Comparison of ENCODE assay signal across 15 cellular contexts in genomic region chr16:85370543-85370880, GRCh38.
DNase-seq lines count a peak whose midpoint lies in the region; ATAC-seq and TF ChIP-seq lines count a peak whose summit lies in the region.
"Had no signal": no experiment of that assay in that cellular context is flagged by ENCODE, and none has a peak within 500 bp of the region (broad histone marks: within the 10 kb centered on the region; RNA-seq: fewer than 3 reads in every experiment).

No MANE protein-coding gene starts in this region.

- POLR2A ChIA-PET in Panc1 (lab: Charles Lee) (no interaction called here), OCI-LY7 (lab: Charles Lee) (no interaction called here)
- POLR2A ChIA-PET in activated CD4-positive, alpha-beta T cell treated with anti-CD3 and anti-CD28 coated beads for 36 hours (lab: Charles Lee), result no interaction called here

- H3K79me2 ChIP-seq in OCI-LY7 (ENCODE audit: insufficient read depth, low read depth, low read length), result no peaks in the 10 kb centered on the region

- no peaks in the 10 kb centered on the region for H3K9me3 Mint-ChIP-seq in endodermal cell
- no peaks in the 10 kb centered on the region for H3K9me3 Mint-ChIP-seq in stimulated activated naive B cell treated with anti-CD40 and anti-IgM and Interleukin-4, amounts not matched to agents 10 μg/mL and 1 μg/mL and 100 μg/mL, for 72 hours
- H3K9me3 Mint-ChIP-seq in activated CD4-positive, alpha-beta T cell treated with anti-CD3 and anti-CD28 coated beads for 36 hours (ENCODE audit: low read depth), result no peaks in the 10 kb centered on the region
- H3K9me3 Mint-ChIP-seq: activated naive CD4-positive, alpha-beta T cell treated with anti-CD3 and anti-CD28 coated beads, Interleukin-2, amount 50 U/mL, for 24 hours had no signal

- H3K4me3 Mint-ChIP-seq in endodermal cell, result no peak overlapping the region
- no peak overlapping the region for H3K4me3 Mint-ChIP-seq in stimulated activated naive B cell treated with anti-CD40 and anti-IgM and Interleukin-4, amounts not matched to agents 10 μg/mL and 1 μg/mL and 100 μg/mL, for 72 hours
- no peak overlapping the region for H3K4me3 Mint-ChIP-seq in activated CD4-positive, alpha-beta T cell treated with anti-CD3 and anti-CD28 coated beads for 36 hours
- H3K4me3 Mint-ChIP-seq: activated naive CD4-positive, alpha-beta T cell treated with anti-CD3 and anti-CD28 coated beads, Interleukin-2, amount 50 U/mL, for 24 hours had no signal

- H3K9me3 ChIP-seq in Panc1 (ENCODE audit: control insufficient read depth, insufficient read depth, low read depth, low read length) (no peaks in the 10 kb centered on the region), endodermal cell (ENCODE audit: control insufficient read depth, low read length) (no peaks in the 10 kb centered on the region), mucosa of rectum (ENCODE audit: control insufficient read depth in 2 of 2, low read length in 2 of 2) (no peaks in the 10 kb centered on the region), tibial artery (no peaks in the 10 kb centered on the region), OCI-LY7 (ENCODE audit: low read length) (no peaks in the 10 kb centered on the region)
- H3K9me3 ChIP-seq: neutrophil had no signal

- H3K4me1 ChIP-seq in Panc1 (ENCODE audit: control insufficient read depth, insufficient read depth, low read length) (peaks cover 10% of the 10 kb centered on the region), endodermal cell (ENCODE audit: control insufficient read depth, insufficient read depth, low read length) (peaks cover 8% of the 10 kb centered on the region), mucosa of rectum (ENCODE audit: control insufficient read depth in 2 of 2, insufficient read depth in 2 of 2, low read length in 2 of 2) (peaks cover 20 to 24% of the 10 kb centered on the region in 2 donors), tibial artery (peaks cover 0 to 60% (median 56%) of the 10 kb centered on the region in 4 donors), OCI-LY7 (ENCODE audit: insufficient read depth, low read length, poor library complexity, severe bottlenecking) (no peaks in the 10 kb centered on the region)

- WGBS in endodermal cell (ENCODE audit: insufficient coverage in 1 of 2, insufficient read length in 1 of 2), 2 experiments, result 87 to 100% methylated on average over 2 to 6 of the region's 6 CpGs

- H3K27me3 ChIP-seq in Panc1 (ENCODE audit: control insufficient read depth, insufficient read depth, low read length), result no peaks in the 10 kb centered on the region
- H3K27me3 ChIP-seq in endodermal cell (ENCODE audit: control insufficient read depth, insufficient read depth, low read length, poor library complexity, severe bottlenecking), result no peaks in the 10 kb centered on the region
- H3K27me3 ChIP-seq in mucosa of rectum (ENCODE audit: control insufficient read depth in 2 of 2, insufficient read depth in 2 of 2, low read length in 2 of 2), result no peaks in the 10 kb centered on the region
- no peaks in the 10 kb centered on the region for H3K27me3 ChIP-seq in tibial artery
- H3K27me3 ChIP-seq: neutrophil had no signal

- H3K27me3 Mint-ChIP-seq in endodermal cell (ENCODE audit: insufficient read depth), result peaks cover 15% of the 10 kb centered on the region
- H3K27me3 Mint-ChIP-seq in stimulated activated naive B cell treated with anti-CD40 and anti-IgM and Interleukin-4, amounts not matched to agents 10 μg/mL and 1 μg/mL and 100 μg/mL, for 72 hours, result peaks cover 21 to 24% of the 10 kb centered on the region in 2 donors
- no peaks in the 10 kb centered on the region for H3K27me3 Mint-ChIP-seq in activated CD4-positive, alpha-beta T cell treated with anti-CD3 and anti-CD28 coated beads for 36 hours
- H3K27me3 Mint-ChIP-seq: activated naive CD4-positive, alpha-beta T cell treated with anti-CD3 and anti-CD28 coated beads, Interleukin-2, amount 50 U/mL, for 24 hours had no signal

- in situ Hi-C loops in Panc1 (cut with HindIII; ENCODE audit: low pct_unique_long_range_greater_than_20kb, low sequenced_read_pairs), result no loop called here

- no peak for ATAC-seq in Panc1
- ATAC-seq in stimulated activated naive B cell treated with anti-CD40 and anti-IgM and Interleukin-4, amounts not matched to agents 10 μg/mL and 1 μg/mL and 100 μg/mL, for 72 hours (replicated peaks), result no peak
- no peak for ATAC-seq in activated CD4-positive, alpha-beta T cell treated with anti-CD3 and anti-CD28 coated beads for 36 hours

- H3K27ac ChIP-seq in Panc1 (ENCODE audit: low read length), result 0 out of 2 replicates have a peak overlapping the region, but pooled peaks have one; percentile 29
- H3K27ac ChIP-seq in endodermal cell (ENCODE audit: low read depth, low read length), result peak overlapping the region; percentile 44
- H3K27ac ChIP-seq in mucosa of rectum (ENCODE audit: low read depth in 2 of 2, low read length in 2 of 2), result peak overlapping the region; percentile 75 to 81
- peak overlapping the region; percentile 80 to 84 for H3K27ac ChIP-seq in tibial artery
- no peak overlapping the region for H3K27ac ChIP-seq in OCI-LY7 (ENCODE audit: low read depth, low read length, poor library complexity, severe bottlenecking)
- H3K27ac ChIP-seq: neutrophil, VCaP had no signal

- no peaks in the 10 kb centered on the region for H3K36me3 Mint-ChIP-seq in endodermal cell (ENCODE audit: low read depth)
- H3K36me3 Mint-ChIP-seq in stimulated activated naive B cell treated with anti-CD40 and anti-IgM and Interleukin-4, amounts not matched to agents 10 μg/mL and 1 μg/mL and 100 μg/mL, for 72 hours, result no peaks in the 10 kb centered on the region
- H3K36me3 Mint-ChIP-seq in activated CD4-positive, alpha-beta T cell treated with anti-CD3 and anti-CD28 coated beads for 36 hours (ENCODE audit: low read depth), result no peaks in the 10 kb centered on the region
- H3K36me3 Mint-ChIP-seq: activated naive CD4-positive, alpha-beta T cell treated with anti-CD3 and anti-CD28 coated beads, Interleukin-2, amount 50 U/mL, for 24 hours had no signal

- H3K36me3 ChIP-seq in Panc1 (ENCODE audit: control insufficient read depth, insufficient read depth, low read length), result no peaks in the 10 kb centered on the region
- no peaks in the 10 kb centered on the region for H3K36me3 ChIP-seq in endodermal cell (ENCODE audit: control insufficient read depth, insufficient read depth, low read length)
- H3K36me3 ChIP-seq in mucosa of rectum (ENCODE audit: control insufficient read depth in 2 of 2, insufficient read depth in 2 of 2, low read length in 2 of 2), result no peaks in the 10 kb centered on the region
- H3K36me3 ChIP-seq in tibial artery, result no peaks in the 10 kb centered on the region
- H3K36me3 ChIP-seq in OCI-LY7 (ENCODE audit: insufficient read depth, low read length), result no peaks in the 10 kb centered on the region
- H3K36me3 ChIP-seq: neutrophil had no signal

- TF ChIP-seq CTCF in Panc1 (IDR thresholded peaks at IDR 0.05), result no peak
- no peak for TF ChIP-seq CTCF in endodermal cell (conservative IDR thresholded peaks at IDR 0.05)
- TF ChIP-seq CTCF in tibial artery (IDR thresholded peaks at IDR 0.05), result no peak
- no peak for TF ChIP-seq CTCF in OCI-LY7 (conservative IDR thresholded peaks at IDR 0.05; ENCODE audit: low read length)

- CTCF ChIA-PET in Panc1 (lab: Charles Lee) (no interaction called here), OCI-LY7 (lab: Charles Lee; ENCODE audit: unreplicated experiment) (interaction anchor here (0.6 kb wide), 1 partner anchor 371 kb away, joined by 3 read pairs; no protein-coding TSS in a partner anchor)
- CTCF ChIA-PET in activated CD4-positive, alpha-beta T cell treated with anti-CD3 and anti-CD28 coated beads for 36 hours (lab: Charles Lee), result interaction anchor here (0.6 to 3.6 kb wide), 4 partner anchors 65 to 263 kb away, joined by 3 to 11 read pairs (median 3); no protein-coding TSS in a partner anchor

- H3K9ac ChIP-seq in endodermal cell (ENCODE audit: extremely low read depth, low read length, poor library complexity, severe bottlenecking), result no peak overlapping the region
- H3K9ac ChIP-seq in mucosa of rectum (ENCODE audit: low read depth in 1 of 2, low read length in 2 of 2), result peak overlapping the region; percentile 27 to 63

- no peaks in the 10 kb centered on the region for H3K9me2 ChIP-seq in OCI-LY7 (ENCODE audit: insufficient read depth, low read length)

- no peak for DNase-seq in Panc1 (ENCODE audit: low read depth, low spot score)
- DNase-seq in endodermal cell, result no peak
- no peak for DNase-seq in tibial artery
- DNase-seq in NCI-H1417 (lab: John Stamatoyannopoulos, UW), result no peak
- no peak for DNase-seq in stimulated activated naive B cell treated with anti-CD40 and anti-IgM and Interleukin-4, amounts not matched to agents 10 μg/mL and 1 μg/mL and 100 μg/mL, for 72 hours
- DNase-seq in activated CD4-positive, alpha-beta T cell treated with anti-CD3 and anti-CD28 coated beads for 36 hours, result no peak
- no peak for DNase-seq in OCI-LY7 (ENCODE audit: low spot score)
- DNase-seq: MV-4-11, NCI-H2227 treated with DMSO at 0.1 percent for 48 hours had no signal

- H3K4me3 ChIP-seq in Panc1 (ENCODE audit: low read depth in 2 of 2, low read length in 2 of 2) (no peak overlapping the region), endodermal cell (ENCODE audit: low read length) (no peak overlapping the region), mucosa of rectum (ENCODE audit: low read length in 2 of 2) (peak overlapping the region; percentile 1 to 8), tibial artery (peak overlapping the region in 1 of 2 donors; percentile 47), OCI-LY7 (ENCODE audit: low read depth, low read length, poor library complexity, severe bottlenecking) (no peak overlapping the region)
- H3K4me3 ChIP-seq: GM12878, lung had no signal

- peaks cover 7% of the 10 kb centered on the region for H3K4me1 Mint-ChIP-seq in endodermal cell
- H3K4me1 Mint-ChIP-seq in stimulated activated naive B cell treated with anti-CD40 and anti-IgM and Interleukin-4, amounts not matched to agents 10 μg/mL and 1 μg/mL and 100 μg/mL, for 72 hours, result peaks cover 0 to 2% of the 10 kb centered on the region in 2 donors
- H3K4me1 Mint-ChIP-seq in activated CD4-positive, alpha-beta T cell treated with anti-CD3 and anti-CD28 coated beads for 36 hours, result peaks cover 9% of the 10 kb centered on the region
- H3K4me1 Mint-ChIP-seq: activated naive CD4-positive, alpha-beta T cell treated with anti-CD3 and anti-CD28 coated beads, Interleukin-2, amount 50 U/mL, for 24 hours had no signal

- no peaks in the 10 kb centered on the region for H4K20me1 ChIP-seq in OCI-LY7 (ENCODE audit: insufficient read depth, low read length)

- no peak overlapping the region for H3K27ac Mint-ChIP-seq in endodermal cell
- no peak overlapping the region for H3K27ac Mint-ChIP-seq in stimulated activated naive B cell treated with anti-CD40 and anti-IgM and Interleukin-4, amounts not matched to agents 10 μg/mL and 1 μg/mL and 100 μg/mL, for 72 hours
- no peak overlapping the region for H3K27ac Mint-ChIP-seq in activated CD4-positive, alpha-beta T cell treated with anti-CD3 and anti-CD28 coated beads for 36 hours
- H3K27ac Mint-ChIP-seq: activated naive CD4-positive, alpha-beta T cell treated with anti-CD3 and anti-CD28 coated beads, Interleukin-2, amount 50 U/mL, for 24 hours had no signal

- intact Hi-C loops in Panc1 (cut with micrococcal nuclease; ENCODE audit: unreplicated experiment) (no loop called here), tibial artery (cut with DNase I; ENCODE audit: low total_unique reads) (no loop called here), OCI-LY7 (cut with micrococcal nuclease; ENCODE audit: unreplicated experiment) (no loop called here)
- intact Hi-C loops in activated CD4-positive, alpha-beta T cell treated with anti-CD3 and anti-CD28 coated beads for 36 hours (cut with DNase I, micrococcal nuclease), result no loop called here

- no peak overlapping the region for H2AFZ ChIP-seq in OCI-LY7 (ENCODE audit: low read length)

- BruUV-seq in Panc1 (replicated peaks; lab: Mats Ljungman, UMichigan), result no TSS peak
- no TSS peak for BruUV-seq in OCI-LY7 (replicated peaks; lab: Mats Ljungman, UMichigan)

- no peak overlapping the region for H3K4me2 ChIP-seq in OCI-LY7 (ENCODE audit: low read length)

Comparison
In these comparisons a context has a peak if more than half of its experiments do, and no peak if none do; other contexts are left out.
1. H3K4me3 ChIP-seq: peak in mucosa of rectum (2 of 2); none in Panc1 (0 of 2), endodermal cell (single experiment) and OCI-LY7 (single experiment).